21 cellular contexts compared by ENCODE assay signal in genomic region chr5:97998946-97999345, GRCh38.
DNase-seq lines count a peak whose midpoint lies in the region; ATAC-seq and TF ChIP-seq lines count a peak whose summit lies in the region.
"Had no signal": no experiment of that assay in that cellular context is flagged by ENCODE, and none has a peak within 500 bp of the region (broad histone marks: within the 10 kb centered on the region; RNA-seq: fewer than 3 reads in every experiment).

No MANE protein-coding gene starts in this region.

- DNase-seq in AG09319 (ENCODE audit: extremely low read depth, low read depth) (peak; percentile 62), astrocyte of the hippocampus (ENCODE audit: low read depth, low spot score) (peak; percentile 39), foreskin melanocyte (peak; percentile 72), neural progenitor cell (ENCODE audit: low spot score) (peak; percentile 62), GF-D8 (lab: John Stamatoyannopoulos, UW) (no peak), NCI-H187 treated with DMSO at 0.1 percent for 48 hours (lab: John Stamatoyannopoulos, UW) (no peak)
- DNase-seq in activated CD4-positive, CD25-positive, alpha-beta regulatory T cell treated with anti-CD3 and anti-CD28 coated beads, Interleukin-2, amount 50 U/mL, for 72 hours: no peak
- DNase-seq: activated CD8-positive, alpha-beta T cell treated with anti-CD3 and anti-CD28 coated beads, Interleukin-2, amount 10 ng/mL, durations not matched to agents 7 days and 5 days; activated naive CD4-positive, alpha-beta T cell treated with anti-CD3 and anti-CD28 coated beads, Interleukin-2, amount 10 ng/mL, durations not matched to agents 7 days and 5 days; activated T-cell treated with anti-CD3 and anti-CD28 coated beads, Interleukin-2, amount 50 U/mL, for 4 hours; mucosa of descending colon; NCI-H1105 treated with DMSO at 0.1 percent for 48 hours; NCI-H2081 treated with DMSO at 0.1 percent for 48 hours; NCI-H510A treated with DMSO at 0.1 percent for 48 hours; retina; SK-N-SH; stimulated activated CD8-positive, alpha-beta memory T cell treated with anti-CD3 and anti-CD28 coated beads, Interleukin-4, amount 100 ng/mL, for 48 hours had no signal

- H3K4me1 ChIP-seq in neural progenitor cell: peaks cover 13% of the 10 kb centered on the region
- H3K4me1 ChIP-seq: BLaER1 had no signal

- peaks cover 5% of the 10 kb centered on the region for H3K9me3 Mint-ChIP-seq in neural progenitor cell

- H3K36me3 Mint-ChIP-seq in neural progenitor cell: no peaks in the 10 kb centered on the region
- H3K36me3 Mint-ChIP-seq: activated naive CD4-positive, alpha-beta T cell treated with anti-CD3 and anti-CD28 coated beads, Interleukin-2, amount 10 ng/mL, durations not matched to agents 7 days and 5 days had no signal

- no peaks in the 10 kb centered on the region for H3K27me3 ChIP-seq in neural progenitor cell
- H3K27me3 ChIP-seq: BLaER1 had no signal

- H3K9ac ChIP-seq in neural progenitor cell: no peak overlapping the region
- H3K9ac ChIP-seq: BLaER1, SK-N-SH had no signal

- no peaks in the 10 kb centered on the region for H3F3A ChIP-seq in neural progenitor cell (ENCODE audit: low read depth)

- no peak overlapping the region for H3K4me3 ChIP-seq in neural progenitor cell
- H3K4me3 ChIP-seq: BLaER1, mucosa of descending colon had no signal

- H3K79me2 ChIP-seq in neural progenitor cell (ENCODE audit: low read depth): no peaks in the 10 kb centered on the region

- H2AFZ ChIP-seq in neural progenitor cell (replicated peaks): no peak overlapping the region

- no peak overlapping the region for H3K4me3 Mint-ChIP-seq in neural progenitor cell
- H3K4me3 Mint-ChIP-seq: activated CD8-positive, alpha-beta T cell treated with anti-CD3 and anti-CD28 coated beads, Interleukin-2, amount 10 ng/mL, durations not matched to agents 7 days and 5 days; activated naive CD4-positive, alpha-beta T cell treated with anti-CD3 and anti-CD28 coated beads, Interleukin-2, amount 10 ng/mL, durations not matched to agents 7 days and 5 days; activated T-cell treated with anti-CD3 and anti-CD28 coated beads, Interleukin-2, amount 50 U/mL, for 4 hours; T-helper 2 cell treated with Interferon-gamma antibody and Interleukin-4, amounts not matched to agents 5 μg/mL and 100 μg/mL, for 36 hours had no signal

- no peaks in the 10 kb centered on the region for H3K36me3 ChIP-seq in neural progenitor cell
- H3K36me3 ChIP-seq: BLaER1 had no signal

- H3K27ac Mint-ChIP-seq in neural progenitor cell: peak overlapping the region; percentile 30
- H3K27ac Mint-ChIP-seq: activated CD8-positive, alpha-beta T cell treated with anti-CD3 and anti-CD28 coated beads, Interleukin-2, amount 10 ng/mL, durations not matched to agents 7 days and 5 days; activated naive CD4-positive, alpha-beta T cell treated with anti-CD3 and anti-CD28 coated beads, Interleukin-2, amount 10 ng/mL, durations not matched to agents 7 days and 5 days; T-helper 2 cell treated with Interferon-gamma antibody and Interleukin-4, amounts not matched to agents 5 μg/mL and 100 μg/mL, for 36 hours had no signal

- peak overlapping the region; percentile 60 for H3K4me2 ChIP-seq in neural progenitor cell
- H3K4me2 ChIP-seq: BLaER1, SK-N-SH had no signal

- no peaks in the 10 kb centered on the region for H4K20me1 ChIP-seq in neural progenitor cell (ENCODE audit: low read depth)
- H4K20me1 ChIP-seq: BLaER1 had no signal

- H3K9me3 ChIP-seq in neural progenitor cell (ENCODE audit: low read depth): no peaks in the 10 kb centered on the region
- H3K9me3 ChIP-seq: mucosa of descending colon, SK-N-SH had no signal

- H3K27ac ChIP-seq in neural progenitor cell: no peak overlapping the region
- H3K27ac ChIP-seq: BLaER1 had no signal

- no peak for TF ChIP-seq CTCF in AG09319 (IDR thresholded peaks at IDR 0.05; ENCODE audit: low read depth, low read length)
- TF ChIP-seq CTCF in neural progenitor cell (IDR thresholded peaks at IDR 0.05): no peak

- peaks cover 2% of the 10 kb centered on the region for H3K4me1 Mint-ChIP-seq in neural progenitor cell
- H3K4me1 Mint-ChIP-seq: activated naive CD4-positive, alpha-beta T cell treated with anti-CD3 and anti-CD28 coated beads, Interleukin-2, amount 10 ng/mL, durations not matched to agents 7 days and 5 days had no signal

- ATAC-seq in GM18519 (IDR thresholded peaks at IDR 0.05; ENCODE audit: low FRiP score, unreplicated experiment): no peak
- ATAC-seq: activated CD8-positive, alpha-beta T cell treated with anti-CD3 and anti-CD28 coated beads, Interleukin-2, amount 10 ng/mL, durations not matched to agents 7 days and 5 days; activated T-cell treated with anti-CD3 and anti-CD28 coated beads, Interleukin-2, amount 50 U/mL, for 4 hours; HepG2; mucosa of descending colon had no signal

- H3K27me3 Mint-ChIP-seq in neural progenitor cell (ENCODE audit: insufficient read depth, low read depth): no peaks in the 10 kb centered on the region
- H3K27me3 Mint-ChIP-seq: activated naive CD4-positive, alpha-beta T cell treated with anti-CD3 and anti-CD28 coated beads, Interleukin-2, amount 10 ng/mL, durations not matched to agents 7 days and 5 days had no signal

Comparison
In these comparisons a context has a peak if more than half of its experiments do, and no peak if none do; other contexts are left out.
1. DNase-seq: peak in AG09319 (single experiment), astrocyte of the hippocampus (single experiment), foreskin melanocyte (single experiment) and neural progenitor cell (single experiment); none in GF-D8 (single experiment), activated CD4-positive, CD25-positive, alpha-beta regulatory T cell treated with anti-CD3 and anti-CD28 coated beads, Interleukin-2, amount 50 U/mL, for 72 hours (single experiment) and NCI-H187 treated with DMSO at 0.1 percent for 48 hours (single experiment).